ENCODE assay signal across 17 cellular contexts in genomic region chr7:47443049-47443448, GRCh38.
DNase-seq lines count a peak whose midpoint lies in the region; ATAC-seq and TF ChIP-seq lines count a peak whose summit lies in the region.
"Had no signal": no experiment of that assay in that cellular context is flagged by ENCODE, and none has a peak within 500 bp of the region (broad histone marks: within the 10 kb centered on the region; RNA-seq: fewer than 3 reads in every experiment).

No MANE protein-coding gene starts in this region.

- 0 out of 2 replicates have a peak overlapping the region, but pooled peaks have one; percentile 13 for H3K27ac ChIP-seq in Panc1 (ENCODE audit: low read length)
- peak overlapping the region; percentile 86 for H3K27ac ChIP-seq in osteoblast (ENCODE audit: low read depth, low read length)
- H3K27ac ChIP-seq: KMS-11 had no signal

- H3K36me3 ChIP-seq in Caco-2 (ENCODE audit: control insufficient read depth, insufficient read depth, low read length) (peaks cover 4% of the 10 kb centered on the region), Panc1 (ENCODE audit: control insufficient read depth, insufficient read depth, low read length) (peaks cover 22% of the 10 kb centered on the region; the same call in 1 of the 2 replicates), osteoblast (ENCODE audit: insufficient read depth, low read length) (peaks cover 19% of the 10 kb centered on the region)

- H4K20me1 ChIP-seq in osteoblast (ENCODE audit: insufficient read depth, low read length), result peaks cover 36% of the 10 kb centered on the region

- H3K4me3 Mint-ChIP-seq in Caco-2 (ENCODE audit: unreplicated experiment), result no peak overlapping the region
- H3K4me3 Mint-ChIP-seq: CD14-positive monocyte, HFFc6 had no signal

- peak overlapping the region; percentile 53 for H3K27ac Mint-ChIP-seq in Caco-2 (ENCODE audit: unreplicated experiment)
- H3K27ac Mint-ChIP-seq: HFFc6 had no signal

- H3K9me3 ChIP-seq in Caco-2 (no peaks in the 10 kb centered on the region), Panc1 (ENCODE audit: control insufficient read depth, insufficient read depth, low read depth, low read length) (no peaks in the 10 kb centered on the region), osteoblast (ENCODE audit: low read depth, low read length) (no peaks in the 10 kb centered on the region)

- in situ Hi-C loops in Panc1 (cut with HindIII; ENCODE audit: low pct_unique_long_range_greater_than_20kb, low sequenced_read_pairs), result no loop called here

- H3K4me3 ChIP-seq in Caco-2 (ENCODE audit: low read depth, low read length), result no peak overlapping the region
- no peak overlapping the region for H3K4me3 ChIP-seq in Panc1 (ENCODE audit: low read depth in 2 of 2, low read length in 2 of 2)
- no peak overlapping the region for H3K4me3 ChIP-seq in osteoblast (ENCODE audit: insufficient read depth, low read length)

- H3K27me3 Mint-ChIP-seq in Caco-2 (ENCODE audit: insufficient read depth, unreplicated experiment), result no peaks in the 10 kb centered on the region

- no peak for ATAC-seq in Panc1
- ATAC-seq in HG03469 (IDR thresholded peaks at IDR 0.05; ENCODE audit: unreplicated experiment), result no peak

- peaks cover 50% of the 10 kb centered on the region for H3K79me2 ChIP-seq in osteoblast (ENCODE audit: insufficient read depth, low read length)

- CTCF ChIA-PET in Caco-2 (lab: Charles Lee), result no interaction called here
- CTCF ChIA-PET in Panc1 (lab: Charles Lee), result interaction anchor here (0.7 kb wide), 1 partner anchor 90 kb away, joined by 3 read pairs; no protein-coding TSS in a partner anchor

- TF ChIP-seq CTCF in Caco-2 (IDR thresholded peaks at IDR 0.05; ENCODE audit: insufficient read depth in 1 of 2, low read depth in 1 of 2, low read length in 1 of 2, severe bottlenecking in 1 of 2, unreplicated experiment in 1 of 2) (no peak), Panc1 (IDR thresholded peaks at IDR 0.05) (no peak), osteoblast (IDR thresholded peaks at IDR 0.05; ENCODE audit: extremely low read depth, low read depth, low read length) (no peak)

- DNase-seq in Caco-2, result no peak
- DNase-seq in Panc1 (ENCODE audit: low read depth, low spot score), result no peak
- peak; percentile 40 for DNase-seq in kidney tubule cell (ENCODE audit: low spot score)
- no peak for DNase-seq in osteoblast (ENCODE audit: insufficient read length, low spot score, missing footprints)
- DNase-seq in activated CD4-positive, CD25-positive, alpha-beta regulatory T cell (lab: John Stamatoyannopoulos, UW), result no peak
- DNase-seq in activated CD8-positive, alpha-beta memory T cell treated with anti-CD3 and anti-CD28 coated beads for 24 hours, result no peak
- DNase-seq in NCI-H1048 (lab: John Stamatoyannopoulos, UW), result no peak
- DNase-seq: AML-193, DMS153, HFFc6, NCI-H146, NCI-H2081, NCI-H510A, SHP77 had no signal

- H3K4me1 ChIP-seq in Caco-2 (peaks cover 2% of the 10 kb centered on the region; the same call in 1 of the 2 replicates), Panc1 (ENCODE audit: control insufficient read depth, insufficient read depth, low read length) (peaks cover 96% of the 10 kb centered on the region), osteoblast (ENCODE audit: insufficient read depth, low read length) (peaks cover 32% of the 10 kb centered on the region)

- peaks cover 54% of the 10 kb centered on the region for H3K4me1 Mint-ChIP-seq in Caco-2 (ENCODE audit: low read depth, unreplicated experiment)
- H3K4me1 Mint-ChIP-seq: CD14-positive monocyte had no signal

- H3K4me2 ChIP-seq in osteoblast (ENCODE audit: insufficient read depth, low read length), result no peak overlapping the region
- H3K4me2 ChIP-seq: KMS-11 had no signal

- no peaks in the 10 kb centered on the region for H3K9me3 Mint-ChIP-seq in Caco-2 (ENCODE audit: unreplicated experiment)
- H3K9me3 Mint-ChIP-seq: CD14-positive monocyte, HFFc6 had no signal

- H3K27me3 ChIP-seq in Caco-2 (replicated peaks; ENCODE audit: control insufficient read depth, insufficient read depth, low read length) (no peaks in the 10 kb centered on the region), Panc1 (ENCODE audit: control insufficient read depth, insufficient read depth, low read length) (no peaks in the 10 kb centered on the region), osteoblast (ENCODE audit: insufficient read depth, low read length) (no peaks in the 10 kb centered on the region)

- POLR2A ChIA-PET in Caco-2 (lab: Charles Lee) (no interaction called here), Panc1 (lab: Charles Lee) (interaction anchor here (0.6 kb wide), 2 partner anchors 77 to 693 kb away, joined by 3 to 5 read pairs; no protein-coding TSS in a partner anchor)

- no peak overlapping the region for H2AFZ ChIP-seq in osteoblast (ENCODE audit: low read length)

- peaks cover 93% of the 10 kb centered on the region for H3K36me3 Mint-ChIP-seq in Caco-2 (ENCODE audit: insufficient read depth, unreplicated experiment)

- BruUV-seq in Caco-2 (replicated peaks; lab: Mats Ljungman, UMichigan), result no TSS peak
- BruUV-seq in Panc1 (replicated peaks; lab: Mats Ljungman, UMichigan), result no TSS peak

- intact Hi-C loops in Caco-2 (cut with micrococcal nuclease; ENCODE audit: unreplicated experiment), result loop anchor here (5.0 kb wide), 1 partner anchor 39 kb away; no protein-coding TSS in a partner anchor
- intact Hi-C loops in Panc1 (cut with micrococcal nuclease; ENCODE audit: unreplicated experiment), result no loop called here
